ENCODE assay signal across 1 cellular context in the genomic region with DNA sequence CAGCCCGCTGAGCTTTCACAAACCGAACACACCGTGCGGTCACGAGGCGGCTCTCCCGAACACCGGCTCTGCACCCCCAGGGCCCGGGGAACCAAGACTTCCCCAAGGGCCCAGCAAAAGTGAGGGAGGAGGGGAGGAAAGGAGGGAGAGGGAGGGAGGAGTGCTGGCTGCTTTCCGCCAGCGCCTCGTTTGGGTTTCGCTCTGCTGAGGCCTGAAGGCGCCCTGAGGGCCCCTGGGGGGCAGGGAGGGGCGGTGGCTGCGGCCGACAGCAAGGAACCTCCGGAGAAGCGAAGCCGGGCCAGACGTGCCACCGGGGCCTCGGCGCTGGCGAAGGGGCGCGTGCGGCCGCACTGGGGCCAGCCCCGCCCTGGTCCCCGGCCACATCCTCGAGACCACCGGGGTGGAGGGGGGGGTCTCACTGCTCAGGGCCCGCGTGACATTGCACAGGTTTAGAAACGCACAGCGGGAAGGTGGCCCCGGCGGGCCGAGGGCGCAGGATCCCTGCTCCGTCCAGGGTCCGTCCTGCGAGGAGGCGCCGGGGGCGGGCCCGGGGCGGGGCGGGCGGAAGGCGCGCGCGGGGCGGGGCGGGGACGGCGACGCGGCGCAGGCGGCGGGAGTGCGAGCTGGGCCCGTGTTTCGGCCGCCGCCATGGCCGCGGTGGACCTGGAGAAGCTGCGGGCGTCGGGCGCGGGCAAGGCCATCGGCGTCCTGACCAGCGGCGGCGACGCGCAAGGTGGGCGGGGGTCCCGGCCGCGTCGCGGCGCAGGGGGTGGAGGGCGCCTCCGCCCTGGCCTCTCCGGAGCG.
TF ChIP-seq lines count a peak whose summit lies in the region.

A gene (plus strand): TSS at position 596 of the 804 bp plus-strand sequence. CDS start 53 bp downstream, at position 649.

TF ChIP-seq in K562, 482 proteins besides CTCF, POLR2A, EP300 and RAD21 (continued from another document and continues in another):
- TF ChIP-seq ARID2 (IDR thresholded peaks at IDR 0.05) (no peak), NCOA2 (IDR thresholded peaks at IDR 0.05; ENCODE audit: partially characterized antibody in 2 of 2) (no peak), HMG20B (CRISPR knock-in tag; IDR thresholded peaks at IDR 0.05) (no peak), ZNF165 (CRISPR knock-in tag; IDR thresholded peaks at IDR 0.05; ENCODE audit: borderline replicate concordance) (no peak), SRSF1 (IDR thresholded peaks at IDR 0.05; ENCODE audit: low read depth, low read length) (0 out of 2 replicates have a peak, but pooled peaks have one; percentile 28), CBFA2T3 (IDR thresholded peaks at IDR 0.05) (no peak), ZNF57 (CRISPR knock-in tag; IDR thresholded peaks at IDR 0.05) (0 out of 2 replicates have a peak, but pooled peaks have one; percentile 53), TBL1XR1 (IDR thresholded peaks at IDR 0.05; ENCODE audit: low read length in 2 of 2) (no peak), CBFA2T2 (conservative IDR thresholded peaks at IDR 0.05) (no peak), ZZZ3 (IDR thresholded peaks at IDR 0.05) (no peak), TCF7 (IDR thresholded peaks at IDR 0.05; ENCODE audit: borderline replicate concordance) (no peak), EWSR1 (IDR thresholded peaks at IDR 0.05; ENCODE audit: borderline replicate concordance, low read depth, partially characterized antibody) (no peak), MCM2 (IDR thresholded peaks at IDR 0.05; ENCODE audit: low read depth) (no peak), GABPB1 (CRISPR knock-in tag; IDR thresholded peaks at IDR 0.05) (no peak), TBP (optimal IDR thresholded peaks at IDR 0.05; ENCODE audit: low read depth, low read length) (peak; percentile 19), MTA2 (IDR thresholded peaks at IDR 0.05; ENCODE audit: low read depth) (no peak), ZNF780A (CRISPR knock-in tag; IDR thresholded peaks at IDR 0.05) (no peak), SMAD2 (IDR thresholded peaks at IDR 0.05; ENCODE audit: low read depth, low read length) (no peak), ZNF589 (CRISPR knock-in tag; IDR thresholded peaks at IDR 0.05; ENCODE audit: low read depth) (no peak), ZNF436 (CRISPR knock-in tag; IDR thresholded peaks at IDR 0.05) (no peak), U2AF1 (optimal IDR thresholded peaks at IDR 0.05; ENCODE audit: low read depth, low read length) (peak; percentile 32), SMARCE1 (IDR thresholded peaks at IDR 0.05) (0 out of 2 replicates have a peak, but pooled peaks have one; percentile 21), CSDE1 (IDR thresholded peaks at IDR 0.05) (no peak), NCOA4 (IDR thresholded peaks at IDR 0.05; ENCODE audit: partially characterized antibody) (no peak), ZNF764 (CRISPR knock-in tag; IDR thresholded peaks at IDR 0.05; ENCODE audit: low read depth) (no peak), MEIS2 (IDR thresholded peaks at IDR 0.05; ENCODE audit: partially characterized antibody) (no peak), TFAM (CRISPR knock-in tag; conservative IDR thresholded peaks at IDR 0.05) (no peak), SP2 (IDR thresholded peaks at IDR 0.05; ENCODE audit: extremely low read depth, low read depth, low read length, poor library complexity, severe bottlenecking) (no peak), PPARD (CRISPR knock-in tag; IDR thresholded peaks at IDR 0.05) (no peak), NFIC (IDR thresholded peaks at IDR 0.05) (peak; percentile 69), ZNF41 (CRISPR knock-in tag; conservative IDR thresholded peaks at IDR 0.05) (no peak)
- TF ChIP-seq, protein P1, sequence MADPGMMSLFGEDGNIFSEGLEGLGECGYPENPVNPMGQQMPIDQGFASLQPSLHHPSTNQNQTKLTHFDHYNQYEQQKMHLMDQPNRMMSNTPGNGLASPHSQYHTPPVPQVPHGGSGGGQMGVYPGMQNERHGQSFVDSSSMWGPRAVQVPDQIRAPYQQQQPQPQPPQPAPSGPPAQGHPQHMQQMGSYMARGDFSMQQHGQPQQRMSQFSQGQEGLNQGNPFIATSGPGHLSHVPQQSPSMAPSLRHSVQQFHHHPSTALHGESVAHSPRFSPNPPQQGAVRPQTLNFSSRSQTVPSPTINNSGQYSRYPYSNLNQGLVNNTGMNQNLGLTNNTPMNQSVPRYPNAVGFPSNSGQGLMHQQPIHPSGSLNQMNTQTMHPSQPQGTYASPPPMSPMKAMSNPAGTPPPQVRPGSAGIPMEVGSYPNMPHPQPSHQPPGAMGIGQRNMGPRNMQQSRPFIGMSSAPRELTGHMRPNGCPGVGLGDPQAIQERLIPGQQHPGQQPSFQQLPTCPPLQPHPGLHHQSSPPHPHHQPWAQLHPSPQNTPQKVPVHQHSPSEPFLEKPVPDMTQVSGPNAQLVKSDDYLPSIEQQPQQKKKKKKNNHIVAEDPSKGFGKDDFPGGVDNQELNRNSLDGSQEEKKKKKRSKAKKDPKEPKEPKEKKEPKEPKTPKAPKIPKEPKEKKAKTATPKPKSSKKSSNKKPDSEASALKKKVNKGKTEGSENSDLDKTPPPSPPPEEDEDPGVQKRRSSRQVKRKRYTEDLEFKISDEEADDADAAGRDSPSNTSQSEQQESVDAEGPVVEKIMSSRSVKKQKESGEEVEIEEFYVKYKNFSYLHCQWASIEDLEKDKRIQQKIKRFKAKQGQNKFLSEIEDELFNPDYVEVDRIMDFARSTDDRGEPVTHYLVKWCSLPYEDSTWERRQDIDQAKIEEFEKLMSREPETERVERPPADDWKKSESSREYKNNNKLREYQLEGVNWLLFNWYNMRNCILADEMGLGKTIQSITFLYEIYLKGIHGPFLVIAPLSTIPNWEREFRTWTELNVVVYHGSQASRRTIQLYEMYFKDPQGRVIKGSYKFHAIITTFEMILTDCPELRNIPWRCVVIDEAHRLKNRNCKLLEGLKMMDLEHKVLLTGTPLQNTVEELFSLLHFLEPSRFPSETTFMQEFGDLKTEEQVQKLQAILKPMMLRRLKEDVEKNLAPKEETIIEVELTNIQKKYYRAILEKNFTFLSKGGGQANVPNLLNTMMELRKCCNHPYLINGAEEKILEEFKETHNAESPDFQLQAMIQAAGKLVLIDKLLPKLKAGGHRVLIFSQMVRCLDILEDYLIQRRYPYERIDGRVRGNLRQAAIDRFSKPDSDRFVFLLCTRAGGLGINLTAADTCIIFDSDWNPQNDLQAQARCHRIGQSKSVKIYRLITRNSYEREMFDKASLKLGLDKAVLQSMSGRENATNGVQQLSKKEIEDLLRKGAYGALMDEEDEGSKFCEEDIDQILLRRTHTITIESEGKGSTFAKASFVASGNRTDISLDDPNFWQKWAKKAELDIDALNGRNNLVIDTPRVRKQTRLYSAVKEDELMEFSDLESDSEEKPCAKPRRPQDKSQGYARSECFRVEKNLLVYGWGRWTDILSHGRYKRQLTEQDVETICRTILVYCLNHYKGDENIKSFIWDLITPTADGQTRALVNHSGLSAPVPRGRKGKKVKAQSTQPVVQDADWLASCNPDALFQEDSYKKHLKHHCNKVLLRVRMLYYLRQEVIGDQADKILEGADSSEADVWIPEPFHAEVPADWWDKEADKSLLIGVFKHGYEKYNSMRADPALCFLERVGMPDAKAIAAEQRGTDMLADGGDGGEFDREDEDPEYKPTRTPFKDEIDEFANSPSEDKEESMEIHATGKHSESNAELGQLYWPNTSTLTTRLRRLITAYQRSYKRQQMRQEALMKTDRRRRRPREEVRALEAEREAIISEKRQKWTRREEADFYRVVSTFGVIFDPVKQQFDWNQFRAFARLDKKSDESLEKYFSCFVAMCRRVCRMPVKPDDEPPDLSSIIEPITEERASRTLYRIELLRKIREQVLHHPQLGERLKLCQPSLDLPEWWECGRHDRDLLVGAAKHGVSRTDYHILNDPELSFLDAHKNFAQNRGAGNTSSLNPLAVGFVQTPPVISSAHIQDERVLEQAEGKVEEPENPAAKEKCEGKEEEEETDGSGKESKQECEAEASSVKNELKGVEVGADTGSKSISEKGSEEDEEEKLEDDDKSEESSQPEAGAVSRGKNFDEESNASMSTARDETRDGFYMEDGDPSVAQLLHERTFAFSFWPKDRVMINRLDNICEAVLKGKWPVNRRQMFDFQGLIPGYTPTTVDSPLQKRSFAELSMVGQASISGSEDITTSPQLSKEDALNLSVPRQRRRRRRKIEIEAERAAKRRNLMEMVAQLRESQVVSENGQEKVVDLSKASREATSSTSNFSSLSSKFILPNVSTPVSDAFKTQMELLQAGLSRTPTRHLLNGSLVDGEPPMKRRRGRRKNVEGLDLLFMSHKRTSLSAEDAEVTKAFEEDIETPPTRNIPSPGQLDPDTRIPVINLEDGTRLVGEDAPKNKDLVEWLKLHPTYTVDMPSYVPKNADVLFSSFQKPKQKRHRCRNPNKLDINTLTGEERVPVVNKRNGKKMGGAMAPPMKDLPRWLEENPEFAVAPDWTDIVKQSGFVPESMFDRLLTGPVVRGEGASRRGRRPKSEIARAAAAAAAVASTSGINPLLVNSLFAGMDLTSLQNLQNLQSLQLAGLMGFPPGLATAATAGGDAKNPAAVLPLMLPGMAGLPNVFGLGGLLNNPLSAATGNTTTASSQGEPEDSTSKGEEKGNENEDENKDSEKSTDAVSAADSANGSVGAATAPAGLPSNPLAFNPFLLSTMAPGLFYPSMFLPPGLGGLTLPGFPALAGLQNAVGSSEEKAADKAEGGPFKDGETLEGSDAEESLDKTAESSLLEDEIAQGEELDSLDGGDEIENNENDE (IDR thresholded peaks at IDR 0.05; ENCODE audit: low read depth, low read length): no peak
- TF ChIP-seq, protein P2, sequence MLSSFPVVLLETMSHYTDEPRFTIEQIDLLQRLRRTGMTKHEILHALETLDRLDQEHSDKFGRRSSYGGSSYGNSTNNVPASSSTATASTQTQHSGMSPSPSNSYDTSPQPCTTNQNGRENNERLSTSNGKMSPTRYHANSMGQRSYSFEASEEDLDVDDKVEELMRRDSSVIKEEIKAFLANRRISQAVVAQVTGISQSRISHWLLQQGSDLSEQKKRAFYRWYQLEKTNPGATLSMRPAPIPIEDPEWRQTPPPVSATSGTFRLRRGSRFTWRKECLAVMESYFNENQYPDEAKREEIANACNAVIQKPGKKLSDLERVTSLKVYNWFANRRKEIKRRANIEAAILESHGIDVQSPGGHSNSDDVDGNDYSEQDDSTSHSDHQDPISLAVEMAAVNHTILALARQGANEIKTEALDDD (IDR thresholded peaks at IDR 0.05): no peak
- TF ChIP-seq, protein P3, sequence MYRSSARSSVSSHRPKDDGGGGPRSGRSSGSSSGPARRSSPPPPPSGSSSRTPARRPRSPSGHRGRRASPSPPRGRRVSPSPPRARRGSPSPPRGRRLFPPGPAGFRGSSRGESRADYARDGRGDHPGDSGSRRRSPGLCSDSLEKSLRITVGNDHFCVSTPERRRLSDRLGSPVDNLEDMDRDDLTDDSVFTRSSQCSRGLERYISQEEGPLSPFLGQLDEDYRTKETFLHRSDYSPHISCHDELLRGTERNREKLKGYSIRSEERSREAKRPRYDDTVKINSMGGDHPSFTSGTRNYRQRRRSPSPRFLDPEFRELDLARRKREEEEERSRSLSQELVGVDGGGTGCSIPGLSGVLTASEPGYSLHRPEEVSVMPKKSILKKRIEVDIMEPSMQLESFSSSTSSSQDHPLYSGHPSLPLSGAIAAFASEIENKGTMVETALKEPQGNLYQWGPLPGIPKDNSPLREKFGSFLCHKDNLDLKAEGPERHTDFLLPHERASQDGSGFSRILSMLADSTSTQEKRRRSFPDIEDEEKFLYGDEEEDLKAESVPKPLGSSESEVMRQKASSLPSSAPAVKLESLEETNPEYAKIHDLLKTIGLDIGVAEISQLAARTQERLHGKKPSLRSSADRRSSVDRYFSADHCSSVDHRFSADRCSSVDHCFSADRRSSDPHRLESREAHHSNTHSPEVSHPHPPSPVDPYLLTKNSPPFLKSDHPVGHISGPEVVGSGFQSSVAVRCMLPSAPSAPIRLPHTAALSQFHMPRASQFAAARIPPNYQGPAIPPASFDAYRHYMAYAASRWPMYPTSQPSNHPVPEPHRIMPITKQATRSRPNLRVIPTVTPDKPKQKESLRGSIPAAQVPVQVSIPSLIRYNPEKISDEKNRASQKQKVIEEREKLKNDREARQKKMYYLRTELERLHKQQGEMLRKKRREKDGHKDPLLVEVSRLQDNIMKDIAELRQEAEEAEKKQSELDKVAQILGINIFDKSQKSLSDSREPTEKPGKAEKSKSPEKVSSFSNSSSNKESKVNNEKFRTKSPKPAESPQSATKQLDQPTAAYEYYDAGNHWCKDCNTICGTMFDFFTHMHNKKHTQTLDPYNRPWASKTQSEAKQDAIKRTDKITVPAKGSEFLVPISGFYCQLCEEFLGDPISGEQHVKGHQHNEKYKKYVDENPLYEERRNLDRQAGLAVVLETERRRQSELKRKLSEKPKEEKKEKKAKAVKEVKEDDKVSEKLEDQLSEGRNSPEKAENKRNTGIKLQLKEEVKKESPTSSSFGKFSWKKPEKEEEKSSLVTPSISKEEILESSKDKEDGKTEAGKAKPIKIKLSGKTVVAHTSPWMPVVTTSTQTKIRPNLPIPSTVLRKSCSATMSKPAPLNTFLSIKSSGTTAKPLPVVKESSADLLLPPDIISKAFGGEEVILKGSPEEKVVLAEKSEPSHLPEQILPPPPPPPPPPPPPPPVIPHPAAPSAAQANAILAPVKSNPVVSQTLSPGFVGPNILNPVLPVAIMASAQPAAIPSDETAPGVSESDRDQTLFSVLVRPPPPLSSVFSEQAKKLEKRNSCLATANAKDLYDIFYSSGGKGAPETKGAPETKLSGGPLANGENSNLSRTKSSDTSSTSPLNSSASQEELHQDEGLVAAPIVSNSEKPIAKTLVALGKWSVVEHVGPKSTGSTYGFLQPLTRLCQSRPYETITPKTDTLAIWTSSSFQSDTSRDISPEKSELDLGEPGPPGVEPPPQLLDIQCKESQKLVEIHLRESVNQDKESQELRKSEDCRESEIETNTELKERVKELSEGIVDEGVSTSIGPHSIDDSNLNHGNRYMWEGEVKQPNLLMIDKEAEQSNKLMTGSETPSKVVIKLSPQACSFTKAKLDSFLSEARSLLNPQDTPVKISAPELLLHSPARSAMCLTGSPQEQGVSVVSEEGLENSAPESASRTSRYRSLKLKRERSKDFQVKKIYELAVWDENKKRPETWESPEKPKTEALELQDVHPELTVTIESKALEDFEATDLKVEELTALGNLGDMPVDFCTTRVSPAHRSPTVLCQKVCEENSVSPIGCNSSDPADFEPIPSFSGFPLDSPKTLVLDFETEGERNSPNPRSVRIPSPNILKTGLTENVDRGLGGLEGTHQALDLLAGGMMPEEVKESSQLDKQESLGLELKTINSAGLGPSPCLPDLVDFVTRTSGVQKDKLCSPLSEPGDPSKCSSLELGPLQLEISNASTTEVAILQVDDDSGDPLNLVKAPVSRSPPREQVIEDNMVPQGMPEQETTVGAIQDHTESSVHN (IDR thresholded peaks at IDR 0.05; ENCODE audit: borderline replicate concordance in 1 of 2, low read depth in 1 of 2): no peak
- TF ChIP-seq, protein P4, sequence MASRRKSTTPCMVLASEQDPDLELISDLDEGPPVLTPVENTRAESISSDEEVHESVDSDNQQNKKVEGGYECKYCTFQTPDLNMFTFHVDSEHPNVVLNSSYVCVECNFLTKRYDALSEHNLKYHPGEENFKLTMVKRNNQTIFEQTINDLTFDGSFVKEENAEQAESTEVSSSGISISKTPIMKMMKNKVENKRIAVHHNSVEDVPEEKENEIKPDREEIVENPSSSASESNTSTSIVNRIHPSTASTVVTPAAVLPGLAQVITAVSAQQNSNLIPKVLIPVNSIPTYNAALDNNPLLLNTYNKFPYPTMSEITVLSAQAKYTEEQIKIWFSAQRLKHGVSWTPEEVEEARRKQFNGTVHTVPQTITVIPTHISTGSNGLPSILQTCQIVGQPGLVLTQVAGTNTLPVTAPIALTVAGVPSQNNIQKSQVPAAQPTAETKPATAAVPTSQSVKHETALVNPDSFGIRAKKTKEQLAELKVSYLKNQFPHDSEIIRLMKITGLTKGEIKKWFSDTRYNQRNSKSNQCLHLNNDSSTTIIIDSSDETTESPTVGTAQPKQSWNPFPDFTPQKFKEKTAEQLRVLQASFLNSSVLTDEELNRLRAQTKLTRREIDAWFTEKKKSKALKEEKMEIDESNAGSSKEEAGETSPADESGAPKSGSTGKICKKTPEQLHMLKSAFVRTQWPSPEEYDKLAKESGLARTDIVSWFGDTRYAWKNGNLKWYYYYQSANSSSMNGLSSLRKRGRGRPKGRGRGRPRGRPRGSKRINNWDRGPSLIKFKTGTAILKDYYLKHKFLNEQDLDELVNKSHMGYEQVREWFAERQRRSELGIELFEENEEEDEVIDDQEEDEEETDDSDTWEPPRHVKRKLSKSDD (conservative IDR thresholded peaks at IDR 0.05; ENCODE audit: low read length): no peak
